15 cellular contexts compared by ENCODE assay signal in genomic region chr1:235809949-235810348, GRCh38.
"Had no signal": no experiment of that assay in that cellular context is flagged by ENCODE, and none has a peak within 500 bp of the region (broad histone marks: within the 10 kb centered on the region; RNA-seq: fewer than 3 reads in every experiment).

No MANE protein-coding gene starts in this region.

- H3K9me3 Mint-ChIP-seq: activated naive CD4-positive, alpha-beta T cell treated with anti-CD3 and anti-CD28 coated beads for 36 hours; activated naive CD8-positive, alpha-beta T cell treated with anti-CD3 and anti-CD28 coated beads, Interleukin-2, amount 50 U/mL, for 24 hours; activated T-helper 17 cell treated with anti-CD3 and anti-CD28 coated beads, Interleukin-2, amount 50 U/mL, for 72 hours; naive B cell had no signal

- H3K27ac ChIP-seq: ascending aorta, cardiac muscle cell, foreskin keratinocyte, heart left ventricle, parathyroid adenoma, tibial artery had no signal

- H3K36me3 ChIP-seq: cardiac muscle cell had no signal

- ATAC-seq: activated naive CD8-positive, alpha-beta T cell treated with anti-CD3 and anti-CD28 coated beads, Interleukin-2, amount 50 U/mL, for 24 hours; activated T-helper 17 cell treated with anti-CD3 and anti-CD28 coated beads, Interleukin-2, amount 50 U/mL, for 72 hours; foreskin keratinocyte; heart left ventricle had no signal

- H3K4me1 Mint-ChIP-seq: activated naive CD8-positive, alpha-beta T cell treated with anti-CD3 and anti-CD28 coated beads, Interleukin-2, amount 50 U/mL, for 24 hours; activated T-helper 17 cell treated with anti-CD3 and anti-CD28 coated beads, Interleukin-2, amount 50 U/mL, for 72 hours; naive B cell had no signal

- H3K4me3 Mint-ChIP-seq: activated naive CD4-positive, alpha-beta T cell treated with anti-CD3 and anti-CD28 coated beads for 36 hours; activated naive CD8-positive, alpha-beta T cell treated with anti-CD3 and anti-CD28 coated beads, Interleukin-2, amount 50 U/mL, for 24 hours; activated T-helper 17 cell treated with anti-CD3 and anti-CD28 coated beads, Interleukin-2, amount 50 U/mL, for 72 hours; naive B cell had no signal

- H2AFZ ChIP-seq: parathyroid adenoma had no signal

- H3K9me3 ChIP-seq: ascending aorta, heart left ventricle, tibial artery had no signal

- H3K27me3 Mint-ChIP-seq: activated naive CD8-positive, alpha-beta T cell treated with anti-CD3 and anti-CD28 coated beads, Interleukin-2, amount 50 U/mL, for 24 hours; activated T-helper 17 cell treated with anti-CD3 and anti-CD28 coated beads, Interleukin-2, amount 50 U/mL, for 72 hours; naive B cell had no signal

- H3K4me1 ChIP-seq: ascending aorta, foreskin keratinocyte, parathyroid adenoma, tibial artery had no signal

- H3K4me3 ChIP-seq: ascending aorta, cardiac muscle cell, dorsolateral prefrontal cortex, heart left ventricle, tibial artery had no signal

- H3K9ac ChIP-seq: parathyroid adenoma had no signal

- H3K27me3 ChIP-seq: ascending aorta, cardiac muscle cell, dorsolateral prefrontal cortex, foreskin keratinocyte, heart left ventricle, tibial artery had no signal

- H3K79me2 ChIP-seq: parathyroid adenoma had no signal

- H3K27ac Mint-ChIP-seq: activated naive CD4-positive, alpha-beta T cell treated with anti-CD3 and anti-CD28 coated beads for 36 hours; activated naive CD8-positive, alpha-beta T cell treated with anti-CD3 and anti-CD28 coated beads, Interleukin-2, amount 50 U/mL, for 24 hours; activated T-helper 17 cell treated with anti-CD3 and anti-CD28 coated beads, Interleukin-2, amount 50 U/mL, for 72 hours had no signal

- DNase-seq: activated CD4-positive, CD25-positive, alpha-beta regulatory T cell treated with anti-CD3 and anti-CD28 coated beads, Interleukin-2, amount 50 U/mL, for 72 hours; activated naive CD4-positive, alpha-beta T cell treated with anti-CD3 and anti-CD28 coated beads for 36 hours; activated naive CD8-positive, alpha-beta T cell treated with anti-CD3 and anti-CD28 coated beads, Interleukin-2, amount 50 U/mL, for 24 hours; dorsolateral prefrontal cortex; foreskin keratinocyte; heart left ventricle; left cardiac atrium; naive B cell; stimulated activated CD4-positive, alpha-beta T cell treated with anti-CD3 and anti-CD28 coated beads, Interleukin-4, amount 100 ng/mL, for 1 hour; stimulated activated naive CD4-positive, alpha-beta T cell; tibial artery had no signal
